Comparison of ENCODE assay signal across 1 cellular context in genomic region chr2:3558205-3559014, GRCh38.
TF ChIP-seq lines count a peak whose summit lies in the region.

TSS of gene RNASEH1 (minus strand) at chr2:3558333. CDS start at chr2:3558260, 73 bp downstream.

TF ChIP-seq in GM12878, 131 proteins besides CTCF, POLR2A, EP300 and RAD21 (continued from another document and continues in another):
- peak; percentile 64 for TF ChIP-seq E2F8 (IDR thresholded peaks at IDR 0.05; ENCODE audit: low read depth, partially characterized antibody)
- TF ChIP-seq IRF3 (IDR thresholded peaks at IDR 0.05): no peak; the same call in 1 of the 2 replicates
- peak; percentile 73 for TF ChIP-seq PKNOX1 (IDR thresholded peaks at IDR 0.05)
- no peak for TF ChIP-seq PAX8 (IDR thresholded peaks at IDR 0.05)
- TF ChIP-seq NBN (IDR thresholded peaks at IDR 0.05): peak; percentile 75
- peak; percentile 57; the same call in 1 of the 2 replicates for TF ChIP-seq CBFB (IDR thresholded peaks at IDR 0.05; ENCODE audit: low read depth)
- no peak for TF ChIP-seq ZZZ3 (IDR thresholded peaks at IDR 0.05; ENCODE audit: control insufficient read depth, insufficient read length, low read depth)
- peak; percentile 28 for TF ChIP-seq HDAC6 (IDR thresholded peaks at IDR 0.05; ENCODE audit: unreplicated experiment)
- TF ChIP-seq HSF1 (IDR thresholded peaks at IDR 0.05; ENCODE audit: low read depth, low read length): no peak
- no peak for TF ChIP-seq PRDM15 (CRISPR knock-in tag; IDR thresholded peaks at IDR 0.05)
- peak; percentile 76 for TF ChIP-seq HCFC1 (IDR thresholded peaks at IDR 0.05; ENCODE audit: low read length)
- no peak for TF ChIP-seq CUX1 (IDR thresholded peaks at IDR 0.05; ENCODE audit: insufficient replicate concordance, low read depth, low read length)
- peak; percentile 49 for TF ChIP-seq ATF7 (IDR thresholded peaks at IDR 0.05; ENCODE audit: low read depth)
- peak; percentile 32 for TF ChIP-seq SIX5 (IDR thresholded peaks at IDR 0.05; ENCODE audit: low read depth, low read length, severe bottlenecking)
- TF ChIP-seq ELK1 (IDR thresholded peaks at IDR 0.05; ENCODE audit: low read depth, low read length): peak; percentile 68
- TF ChIP-seq CHD2 (IDR thresholded peaks at IDR 0.05; ENCODE audit: borderline replicate concordance, low read depth, low read length): peak; percentile 82
- no peak for TF ChIP-seq KAT2A (conservative IDR thresholded peaks at IDR 0.05; ENCODE audit: control insufficient read depth, low read depth, low read length)
- TF ChIP-seq IKZF2 (IDR thresholded peaks at IDR 0.05): peak; percentile 21 to 36; a peak in 3 of 4 replicates
- TF ChIP-seq DPF2 (IDR thresholded peaks at IDR 0.05): peak; percentile 55; the same call in 1 of the 2 replicates
- TF ChIP-seq CHD1 (IDR thresholded peaks at IDR 0.05; ENCODE audit: low read depth, low read length): no peak
- TF ChIP-seq RELB (IDR thresholded peaks at IDR 0.05; ENCODE audit: low read depth): peak; percentile 82
- peak; percentile 88 to 95 for TF ChIP-seq BHLHE40 (IDR thresholded peaks at IDR 0.05; ENCODE audit: borderline replicate concordance in 1 of 2, low read depth in 2 of 2, low read length in 1 of 2)
- peak; percentile 67; the same call in 1 of the 2 replicates for TF ChIP-seq FOXK2 (IDR thresholded peaks at IDR 0.05)
- TF ChIP-seq SMARCA5 (IDR thresholded peaks at IDR 0.05): peak; percentile 58; the same call in 1 of the 2 replicates
- TF ChIP-seq NFYA (IDR thresholded peaks at IDR 0.05; ENCODE audit: borderline replicate concordance, low read depth, low read length): no peak
- 0 out of 2 replicates have a peak, but pooled peaks have one; percentile 23 for TF ChIP-seq ZNF592 (IDR thresholded peaks at IDR 0.05)
- TF ChIP-seq STAT3 (IDR thresholded peaks at IDR 0.05; ENCODE audit: low read depth, low read length): no peak
- peak; percentile 44 for TF ChIP-seq NR2C1 (IDR thresholded peaks at IDR 0.05)
- peak; percentile 92 for TF ChIP-seq IKZF1 (conservative IDR thresholded peaks at IDR 0.05)
- peak; percentile 76 for TF ChIP-seq SP1 (IDR thresholded peaks at IDR 0.05; ENCODE audit: low read depth, low read length)
- peak; percentile 2; the same call in 1 of the 2 replicates for TF ChIP-seq STAT1 (conservative IDR thresholded peaks at IDR 0.05)
- peak; percentile 99 for TF ChIP-seq CREM (IDR thresholded peaks at IDR 0.05; ENCODE audit: low read depth)
- no peak for TF ChIP-seq NFXL1 (IDR thresholded peaks at IDR 0.05; ENCODE audit: borderline replicate concordance)
- TF ChIP-seq RBBP5 (conservative IDR thresholded peaks at IDR 0.05): no peak
- TF ChIP-seq KDM1A (IDR thresholded peaks at IDR 0.05; ENCODE audit: borderline replicate concordance): no peak
- peak; percentile 55 for TF ChIP-seq LARP7 (IDR thresholded peaks at IDR 0.05)
